Comparison of ENCODE assay signal across 20 cellular contexts in the genomic region with DNA sequence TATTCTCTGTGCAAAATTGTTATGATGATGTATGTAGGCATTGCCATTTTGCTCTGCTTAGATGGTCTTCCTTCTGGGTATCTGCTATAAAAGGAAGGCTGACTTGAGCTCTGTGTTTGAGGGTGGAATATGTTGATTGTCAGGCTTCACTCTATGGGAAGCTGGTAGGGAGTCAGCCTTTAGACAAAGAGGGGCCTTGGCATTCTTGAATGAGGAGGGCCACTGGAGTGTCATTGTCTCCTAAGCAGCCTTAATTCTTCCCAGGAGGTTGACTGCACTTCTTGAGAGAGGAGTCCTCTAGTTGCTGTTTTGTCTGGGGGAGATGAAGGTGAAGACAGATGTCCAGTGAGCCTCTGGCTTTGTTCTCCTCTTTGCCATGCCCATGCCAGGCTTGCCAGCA.
"Had no signal": no experiment of that assay in that cellular context is flagged by ENCODE, and none has a peak within 500 bp of the region (broad histone marks: within the 10 kb centered on the region; RNA-seq: fewer than 3 reads in every experiment).

No MANE protein-coding gene starts in this region.

- ATAC-seq: heart left ventricle, mucosa of descending colon, natural killer cell had no signal

- H3K36me3 ChIP-seq: colonic mucosa, heart left ventricle, ovary, right atrium auricular region, stomach, thoracic aorta, transverse colon had no signal

- H3K27me3 ChIP-seq: colonic mucosa, heart left ventricle, ovary, right atrium auricular region, stomach, transverse colon had no signal

- H3K4me3 ChIP-seq: colonic mucosa, heart left ventricle, mucosa of descending colon, ovary, right atrium auricular region, stomach, thoracic aorta, transverse colon had no signal

- H3K27ac ChIP-seq: colonic mucosa, heart left ventricle, ovary, right atrium auricular region, stomach, thoracic aorta, transverse colon had no signal

- H3K4me1 ChIP-seq: colonic mucosa, right atrium auricular region, transverse colon had no signal

- H3K27ac Mint-ChIP-seq: natural killer cell had no signal

- DNase-seq: colonic mucosa; effector CD8-positive, alpha-beta T cell; heart left ventricle; hypothalamus; islet precursor cell; mammary epithelial cell; mucosa of descending colon; natural killer cell; nucleus accumbens; ovary; small intestine; stimulated activated CD4-positive, alpha-beta T cell treated with anti-CD3 and anti-CD28 coated beads, Interleukin-12 subunit alpha, Interleukin-12 subunit beta, amount 100 ng/mL, for 4 hours; stimulated activated naive CD4-positive, alpha-beta T cell; stomach; substantia nigra; transverse colon had no signal

- H3K36me3 Mint-ChIP-seq: natural killer cell had no signal

- H3K9me3 Mint-ChIP-seq: natural killer cell had no signal

- H3K4me3 Mint-ChIP-seq: natural killer cell, neural crest cell had no signal

- H3K9me3 ChIP-seq: colonic mucosa, mucosa of descending colon, ovary, thoracic aorta, transverse colon had no signal

- FAIRE-seq: frontal cortex, small intestine had no signal
